ENCODE assay signal across 1 cellular context in the genomic region with DNA sequence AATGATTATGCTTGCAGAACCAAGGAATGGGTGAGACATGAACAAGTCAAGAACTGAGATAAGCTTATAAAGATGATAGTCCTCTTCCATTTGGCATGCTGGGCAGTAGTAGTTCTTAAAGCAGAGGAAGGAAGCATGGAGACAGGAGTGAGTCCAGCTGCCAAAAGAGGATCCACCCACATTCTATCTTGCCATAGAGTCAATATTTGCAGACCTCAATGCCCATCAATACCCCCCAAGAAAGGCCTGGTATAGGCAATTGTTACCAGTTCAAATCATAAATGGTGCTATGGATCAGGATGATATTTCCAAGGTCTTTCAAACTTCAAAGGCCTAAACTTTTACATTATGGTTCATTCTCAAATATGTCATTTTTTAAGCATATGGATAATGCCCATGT.
TF ChIP-seq lines count a peak whose summit lies in the region.

No MANE protein-coding gene starts in this region.

TF ChIP-seq in GM12878, 131 proteins besides CTCF, POLR2A, EP300 and RAD21 (continued from another document):
- no peak for TF ChIP-seq CBX5 (IDR thresholded peaks at IDR 0.05; ENCODE audit: low read depth)
- no peak for TF ChIP-seq ZNF384 (IDR thresholded peaks at IDR 0.05; ENCODE audit: borderline replicate concordance, low read depth, low read length)
